In genomic region chr3:62149962-62150361, GRCh38 we compare ENCODE assay signal across 17 cellular contexts.
DNase-seq lines count a peak whose midpoint lies in the region; ATAC-seq and TF ChIP-seq lines count a peak whose summit lies in the region.
"Had no signal": no experiment of that assay in that cellular context is flagged by ENCODE, and none has a peak within 500 bp of the region (broad histone marks: within the 10 kb centered on the region; RNA-seq: fewer than 3 reads in every experiment).

No MANE protein-coding gene starts in this region.

- in situ Hi-C loops in GM23248 (cut with MboI) = no loop called here

- H3K27ac ChIP-seq in GM23248 = peak overlapping the region; percentile 28
- H3K27ac ChIP-seq in adrenal gland = peak overlapping the region in 3 of 5 donors; percentile 37 to 59 (median 46)

- no peaks in the 10 kb centered on the region for H4K20me1 ChIP-seq in GM23248 (ENCODE audit: insufficient read depth)

- H3K4me3 Mint-ChIP-seq in activated T-helper 17 cell treated with anti-CD3 and anti-CD28 coated beads, Interleukin-2, amount 50 U/mL, for 72 hours = no peak overlapping the region
- H3K4me3 Mint-ChIP-seq: activated T-cell treated with anti-CD3 and anti-CD28 coated beads, Interleukin-2, amount 50 U/mL, for 4 hours; CD4-positive, CD25-positive, alpha-beta regulatory T cell; natural killer cell treated with Interleukin-12 subunit alpha and Interleukin-12 subunit beta and Interleukin-15 and Interleukin-18, amount 100 ng/mL, for 72 hours had no signal

- H3K9me3 Mint-ChIP-seq in activated T-helper 17 cell treated with anti-CD3 and anti-CD28 coated beads, Interleukin-2, amount 50 U/mL, for 72 hours = peaks cover 5% of the 10 kb centered on the region
- H3K9me3 Mint-ChIP-seq: activated T-cell treated with anti-CD3 and anti-CD28 coated beads, Interleukin-2, amount 50 U/mL, for 4 hours; natural killer cell treated with Interleukin-12 subunit alpha and Interleukin-12 subunit beta and Interleukin-15 and Interleukin-18, amount 100 ng/mL, for 72 hours had no signal

- TF ChIP-seq CTCF in adrenal gland (IDR thresholded peaks at IDR 0.05) = no peak
- TF ChIP-seq CTCF in fibroblast of villous mesenchyme (IDR thresholded peaks at IDR 0.05; ENCODE audit: insufficient read depth, low read depth, low read length) = no peak

- peaks cover 6% of the 10 kb centered on the region for H3K27me3 Mint-ChIP-seq in activated T-helper 17 cell treated with anti-CD3 and anti-CD28 coated beads, Interleukin-2, amount 50 U/mL, for 72 hours
- H3K27me3 Mint-ChIP-seq: CD4-positive, CD25-positive, alpha-beta regulatory T cell; natural killer cell treated with Interleukin-12 subunit alpha and Interleukin-12 subunit beta and Interleukin-15 and Interleukin-18, amount 100 ng/mL, for 72 hours had no signal

- peaks cover 7% of the 10 kb centered on the region; the same call in 1 of the 2 replicates for H3F3A ChIP-seq in GM23248 (ENCODE audit: insufficient read depth)

- intact Hi-C loops in adrenal gland (cut with DNase I) = no loop called here
- intact Hi-C loops in sciatic nerve (cut with DNase I) = no loop called here

- no peaks in the 10 kb centered on the region for H3K79me2 ChIP-seq in GM23248 (ENCODE audit: insufficient read depth)

- H3K9me2 ChIP-seq in GM23248 (ENCODE audit: insufficient read depth) = no peaks in the 10 kb centered on the region

- DNase-seq in GM23248 = peak; percentile 74
- peak in 3 of 7 donors; percentile 26 to 54 (median 35) for DNase-seq in adrenal gland
- DNase-seq in fibroblast of villous mesenchyme (ENCODE audit: low read depth) = peak; percentile 24
- DNase-seq in sciatic nerve (ENCODE audit: low spot score) = no peak
- no peak for DNase-seq in activated CD4-positive, alpha-beta T cell treated with anti-CD3 and anti-CD28 coated beads, Interleukin-2, amount 50 U/mL, for 48 hours
- no peak for DNase-seq in ecto neural progenitor cell (ENCODE audit: low spot score)
- DNase-seq: activated CD4-positive, alpha-beta T cell treated with anti-CD3 and anti-CD28 coated beads for 4 hours; activated T-cell treated with anti-CD3 and anti-CD28 coated beads, Interleukin-2, amount 50 U/mL, for 4 hours; amygdala; CD4-positive, CD25-positive, alpha-beta regulatory T cell; effector memory CD4-positive, alpha-beta T cell; heart right ventricle; sigmoid colon had no signal

- ATAC-seq in sciatic nerve (peak; percentile 16), GM18861 (IDR thresholded peaks at IDR 0.05; ENCODE audit: unreplicated experiment) (no peak)
- no peak for ATAC-seq in activated T-helper 17 cell treated with anti-CD3 and anti-CD28 coated beads, Interleukin-2, amount 50 U/mL, for 72 hours (replicated peaks)
- ATAC-seq: activated T-cell treated with anti-CD3 and anti-CD28 coated beads, Interleukin-2, amount 50 U/mL, for 4 hours; left lobe of liver had no signal

- no peaks in the 10 kb centered on the region for H3K9me3 ChIP-seq in GM23248 (ENCODE audit: low read depth)
- H3K9me3 ChIP-seq in adrenal gland (replicated peaks in 1 of 3) = no peaks in the 10 kb centered on the region
- H3K9me3 ChIP-seq: heart right ventricle, sigmoid colon had no signal

- no peaks in the 10 kb centered on the region for H3K27me3 ChIP-seq in GM23248 (replicated peaks; ENCODE audit: insufficient read depth)
- H3K27me3 ChIP-seq in adrenal gland = no peaks in the 10 kb centered on the region
- H3K27me3 ChIP-seq: heart right ventricle, sigmoid colon had no signal

- no peak for TF ChIP-seq POLR2A in adrenal gland (IDR thresholded peaks at IDR 0.05)

- H3K4me1 Mint-ChIP-seq in activated T-helper 17 cell treated with anti-CD3 and anti-CD28 coated beads, Interleukin-2, amount 50 U/mL, for 72 hours = no peaks in the 10 kb centered on the region
- H3K4me1 Mint-ChIP-seq: CD4-positive, CD25-positive, alpha-beta regulatory T cell had no signal

- no peak overlapping the region for H3K4me2 ChIP-seq in GM23248 (ENCODE audit: unreplicated experiment)

- 0 out of 2 replicates have a peak overlapping the region, but pooled peaks have one; percentile 14 for H2AFZ ChIP-seq in GM23248

- no peak overlapping the region for H3K9ac ChIP-seq in GM23248

- no peak overlapping the region for H3K27ac Mint-ChIP-seq in activated T-helper 17 cell treated with anti-CD3 and anti-CD28 coated beads, Interleukin-2, amount 50 U/mL, for 72 hours
- H3K27ac Mint-ChIP-seq: CD4-positive, CD25-positive, alpha-beta regulatory T cell; natural killer cell treated with Interleukin-12 subunit alpha and Interleukin-12 subunit beta and Interleukin-15 and Interleukin-18, amount 100 ng/mL, for 72 hours had no signal

- H3K4me1 ChIP-seq in GM23248 (ENCODE audit: insufficient read depth) (peaks cover 13% of the 10 kb centered on the region), adrenal gland (replicated peaks in 1 of 2) (peaks cover 4 to 21% of the 10 kb centered on the region in 2 donors)

- no peaks in the 10 kb centered on the region for H3K36me3 Mint-ChIP-seq in activated T-helper 17 cell treated with anti-CD3 and anti-CD28 coated beads, Interleukin-2, amount 50 U/mL, for 72 hours (ENCODE audit: low read depth)
- H3K36me3 Mint-ChIP-seq: CD4-positive, CD25-positive, alpha-beta regulatory T cell; natural killer cell treated with Interleukin-12 subunit alpha and Interleukin-12 subunit beta and Interleukin-15 and Interleukin-18, amount 100 ng/mL, for 72 hours had no signal

- WGBS in GM23248 (ENCODE audit: low coverage in 1 of 2, low lambda C conversion rate in 2 of 2, missing lambda C conversion rate in 2 of 2), 2 experiments = 2 to 5% methylated on average over 2 of the region's 2 CpGs
- 23 to 47% (median 33%) methylated on average over 2 of the region's 2 CpGs for WGBS in adrenal gland, 4 donors

- H3K4me3 ChIP-seq in GM23248 = no peak overlapping the region
- H3K4me3 ChIP-seq in adrenal gland = no peak overlapping the region
- H3K4me3 ChIP-seq in fibroblast of villous mesenchyme (ENCODE audit: low read depth, low read length) = no peak overlapping the region
- H3K4me3 ChIP-seq: heart right ventricle, sigmoid colon had no signal

- no peaks in the 10 kb centered on the region for H3K36me3 ChIP-seq in GM23248 (ENCODE audit: low read depth)
- no peaks in the 10 kb centered on the region for H3K36me3 ChIP-seq in adrenal gland (replicated peaks in 1 of 2)
- H3K36me3 ChIP-seq: heart right ventricle, sigmoid colon had no signal

Comparison
In these comparisons a context has a peak if more than half of its experiments do, and no peak if none do; other contexts are left out.
1. DNase-seq: peak in GM23248 (single experiment) and fibroblast of villous mesenchyme (single experiment); none in sciatic nerve (single experiment), activated CD4-positive, alpha-beta T cell treated with anti-CD3 and anti-CD28 coated beads, Interleukin-2, amount 50 U/mL, for 48 hours (0 of 2) and ecto neural progenitor cell (single experiment).